ENCODE assay signal across 10 cellular contexts in genomic region chr10:15035385-15036301, GRCh38.
DNase-seq lines count a peak whose midpoint lies in the region; ATAC-seq and FAIRE-seq lines count a peak whose summit lies in the region.
"Had no signal": no experiment of that assay in that cellular context is flagged by ENCODE, and none has a peak within 500 bp of the region (broad histone marks: within the 10 kb centered on the region; RNA-seq: fewer than 3 reads in every experiment).

No MANE protein-coding gene starts in this region.

- peak; percentile 35 for ATAC-seq in stimulated activated naive CD8-positive, alpha-beta T cell treated with anti-CD3 and anti-CD28 coated beads, Interleukin-15, amount 100 ng/mL, for 72 hours
- ATAC-seq in stimulated activated naive CD8-positive, alpha-beta T cell treated with anti-CD3 and anti-CD28 coated beads, Interleukin-15, Interleukin-2, amounts not matched to agents 100 U/mL and 50 U/mL, for 24 hours, result no peak
- ATAC-seq in HG02973 (IDR thresholded peaks at IDR 0.05; ENCODE audit: unreplicated experiment), result no peak
- ATAC-seq: activated T-helper 17 cell treated with anti-CD3 and anti-CD28 coated beads, Interleukin-2, amount 50 U/mL, for 72 hours had no signal

- no peaks in the 10 kb centered on the region for H3K27me3 Mint-ChIP-seq in stimulated activated naive CD8-positive, alpha-beta T cell treated with anti-CD3 and anti-CD28 coated beads, Interleukin-15, amount 100 ng/mL, for 72 hours
- H3K27me3 Mint-ChIP-seq: activated T-helper 17 cell treated with anti-CD3 and anti-CD28 coated beads, Interleukin-2, amount 50 U/mL, for 72 hours had no signal

- H3K9me3 Mint-ChIP-seq in stimulated activated naive CD8-positive, alpha-beta T cell treated with anti-CD3 and anti-CD28 coated beads, Interleukin-15, amount 100 ng/mL, for 72 hours, result no peaks in the 10 kb centered on the region
- H3K9me3 Mint-ChIP-seq: activated T-helper 17 cell treated with anti-CD3 and anti-CD28 coated beads, Interleukin-2, amount 50 U/mL, for 72 hours had no signal

- DNase-seq in stimulated activated naive CD8-positive, alpha-beta T cell treated with anti-CD3 and anti-CD28 coated beads, Interleukin-15, amount 100 ng/mL, for 72 hours, result no peak
- DNase-seq in stimulated activated naive CD8-positive, alpha-beta T cell treated with anti-CD3 and anti-CD28 coated beads, Interleukin-15, Interleukin-2, amounts not matched to agents 100 U/mL and 50 U/mL, for 24 hours, result no peak
- DNase-seq in amniotic epithelial cell (ENCODE audit: low read depth) (peak; percentile 63), inferior parietal cortex (ENCODE audit: extremely low spot score) (peak; percentile 9), urothelium cell line (ENCODE audit: low spot score) (peak; percentile 14), NAMALWA (ENCODE audit: low spot score) (no peak), NCI-H524 (lab: John Stamatoyannopoulos, UW) (no peak)
- DNase-seq: NCI-H1436 treated with DMSO at 0.1 percent for 48 hours had no signal

- peak overlapping the region; percentile 27 to 38 for H3K27ac Mint-ChIP-seq in stimulated activated naive CD8-positive, alpha-beta T cell treated with anti-CD3 and anti-CD28 coated beads, Interleukin-15, amount 100 ng/mL, for 72 hours
- H3K27ac Mint-ChIP-seq: activated T-helper 17 cell treated with anti-CD3 and anti-CD28 coated beads, Interleukin-2, amount 50 U/mL, for 72 hours had no signal

- FAIRE-seq in urothelium cell line (lab: Jason Lieb, UNC), result no peak

- H3K4me1 Mint-ChIP-seq in stimulated activated naive CD8-positive, alpha-beta T cell treated with anti-CD3 and anti-CD28 coated beads, Interleukin-15, amount 100 ng/mL, for 72 hours, result peaks cover 10% of the 10 kb centered on the region
- H3K4me1 Mint-ChIP-seq: activated T-helper 17 cell treated with anti-CD3 and anti-CD28 coated beads, Interleukin-2, amount 50 U/mL, for 72 hours had no signal

- H3K4me3 Mint-ChIP-seq in stimulated activated naive CD8-positive, alpha-beta T cell treated with anti-CD3 and anti-CD28 coated beads, Interleukin-15, amount 100 ng/mL, for 72 hours, result no peak overlapping the region
- H3K4me3 Mint-ChIP-seq: activated T-helper 17 cell treated with anti-CD3 and anti-CD28 coated beads, Interleukin-2, amount 50 U/mL, for 72 hours had no signal

Comparison
In these comparisons a context has a peak if more than half of its experiments do, and no peak if none do; other contexts are left out.
1. DNase-seq: peak in amniotic epithelial cell (single experiment), inferior parietal cortex (single experiment) and urothelium cell line (single experiment); none in stimulated activated naive CD8-positive, alpha-beta T cell treated with anti-CD3 and anti-CD28 coated beads, Interleukin-15, amount 100 ng/mL, for 72 hours (0 of 2), stimulated activated naive CD8-positive, alpha-beta T cell treated with anti-CD3 and anti-CD28 coated beads, Interleukin-15, Interleukin-2, amounts not matched to agents 100 U/mL and 50 U/mL, for 24 hours (single experiment), NAMALWA (single experiment) and NCI-H524 (0 of 2).